10 cellular contexts compared by ENCODE assay signal in the genomic region with DNA sequence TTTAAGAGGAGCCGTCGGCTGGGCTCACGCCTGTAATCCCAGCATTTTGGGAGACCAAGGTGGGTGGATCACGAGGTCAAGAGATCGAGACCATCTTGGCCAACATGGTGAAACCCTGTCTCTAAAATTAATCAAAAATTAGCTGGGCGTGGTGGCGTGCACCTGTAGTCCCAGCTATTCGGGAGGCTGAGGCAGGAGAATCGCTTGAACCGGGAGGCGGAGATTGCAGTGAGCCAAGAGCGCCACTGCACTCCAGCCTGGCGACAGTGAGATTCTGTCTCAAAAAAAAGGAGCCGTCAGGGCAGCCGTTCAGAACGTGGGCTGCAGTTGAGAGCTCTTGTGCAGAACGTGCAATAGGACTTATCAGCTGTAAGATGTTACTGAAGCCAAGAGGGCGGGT. TPM values are rescaled to one million over a fixed set of nuclear protein-coding genes. Genes with fewer than 3 reads are reported as not detected.
"Had no signal": no experiment of that assay in that cellular context is flagged by ENCODE, and none has a peak within 500 bp of the region (broad histone marks: within the 10 kb centered on the region; RNA-seq: fewer than 3 reads in every experiment).

No MANE protein-coding gene starts in this region.

RNA-seq across cellular contexts. Expression of gene ZG16, which starts 15.1 kb away (rescaled TPM):
- total RNA-seq: fibroblast of lung; frontal cortex; heart right ventricle; lung microvascular endothelial cell; naive thymus-derived CD8-positive, alpha-beta T cell; osteoblast; pulmonary artery endothelial cell; sciatic nerve; spleen; WTC11 had no signal
- polyA plus RNA-seq: fibroblast of lung; naive thymus-derived CD8-positive, alpha-beta T cell had no signal
